ENCODE assay signal across 20 cellular contexts in genomic region chr9:27362447-27363210, GRCh38.
DNase-seq lines count a peak whose midpoint lies in the region; ATAC-seq and TF ChIP-seq lines count a peak whose summit lies in the region.
"Had no signal": no experiment of that assay in that cellular context is flagged by ENCODE, and none has a peak within 500 bp of the region (broad histone marks: within the 10 kb centered on the region; RNA-seq: fewer than 3 reads in every experiment).

No MANE protein-coding gene starts in this region.

- H4K20me1 ChIP-seq in smooth muscle cell (ENCODE audit: low read depth): no peaks in the 10 kb centered on the region

- H3K27me3 ChIP-seq in smooth muscle cell (ENCODE audit: low read depth) (no peaks in the 10 kb centered on the region), gastroesophageal sphincter (no peaks in the 10 kb centered on the region)
- H3K27me3 ChIP-seq: body of pancreas, testis had no signal

- peaks cover 31% of the 10 kb centered on the region for H3K4me1 ChIP-seq in smooth muscle cell (ENCODE audit: low read depth)
- H3K4me1 ChIP-seq in gastroesophageal sphincter: peaks cover 0 to 22% (median 14%) of the 10 kb centered on the region in 3 donors

- no peak overlapping the region for H3K9ac ChIP-seq in smooth muscle cell (ENCODE audit: low read depth)
- H3K9ac ChIP-seq: GM23248 had no signal

- H3K4me3 ChIP-seq in smooth muscle cell (no peak overlapping the region), gastroesophageal sphincter (no peak overlapping the region)
- H3K4me3 ChIP-seq: body of pancreas, GM23248, testis had no signal

- DNase-seq in HPDE6-E6E7 (ENCODE audit: extremely low spot score): peak; percentile 64
- DNase-seq in NCI-H69 (lab: John Stamatoyannopoulos, UW): peak; percentile 83
- no peak for DNase-seq in smooth muscle cell (lab: John Stamatoyannopoulos, UW; ENCODE audit: unreplicated experiment)
- DNase-seq in erythroblast (lab: John Stamatoyannopoulos, UW): no peak
- no peak for DNase-seq in AG08395 (ENCODE audit: low spot score)
- DNase-seq: activated CD4-positive, alpha-beta memory T cell treated with anti-CD3 and anti-CD28 coated beads for 36 hours; activated CD4-positive, CD25-positive, alpha-beta regulatory T cell; activated effector memory CD4-positive, alpha-beta T cell treated with Interleukin-2 at 50 U/mL for 16 hours; activated naive CD8-positive, alpha-beta T cell treated with anti-CD3 and anti-CD28 coated beads, Interleukin-2, amount 50 U/mL, for 24 hours; AML-193; body of pancreas; GM23248; NCI-H1092; NCI-H2081 treated with DMSO at 0.1 percent for 48 hours; NCI-H524 treated with DMSO at 0.1 percent for 48 hours; stimulated activated CD4-positive, alpha-beta T cell treated with anti-CD3 and anti-CD28 coated beads, Interleukin-2, amount 100 ng/mL, for 24 hours; testis had no signal

- H2AFZ ChIP-seq in smooth muscle cell (ENCODE audit: low read depth): peak overlapping the region; percentile 19
- H2AFZ ChIP-seq: GM23248 had no signal

- H3K27ac ChIP-seq in smooth muscle cell (ENCODE audit: low read depth): no peak overlapping the region
- H3K27ac ChIP-seq in gastroesophageal sphincter: no peak overlapping the region
- H3K27ac ChIP-seq: GM23248 had no signal

- H3K4me2 ChIP-seq in smooth muscle cell: peak overlapping the region; percentile 30

- H3F3A ChIP-seq in smooth muscle cell (ENCODE audit: low read depth): peaks cover 3% of the 10 kb centered on the region

- no peaks in the 10 kb centered on the region for H3K9me3 ChIP-seq in smooth muscle cell (replicated peaks; ENCODE audit: low read depth)
- H3K9me3 ChIP-seq in gastroesophageal sphincter: no peaks in the 10 kb centered on the region
- H3K9me3 ChIP-seq: body of pancreas, testis had no signal

- 76% methylated on average over 5 of the region's 5 CpGs for WGBS in smooth muscle cell (ENCODE audit: low lambda C conversion rate)
- WGBS in gastroesophageal sphincter (ENCODE audit: low coverage in 1 of 2), 2 donors: 64 to 71% methylated on average over 5 of the region's 5 CpGs

- TF ChIP-seq CTCF in smooth muscle cell (IDR thresholded peaks at IDR 0.05; ENCODE audit: borderline replicate concordance, insufficient read depth, poor library complexity, severe bottlenecking) (no peak), gastroesophageal sphincter (IDR thresholded peaks at IDR 0.05) (no peak)

- no peak for TF ChIP-seq EP300 in gastroesophageal sphincter (IDR thresholded peaks at IDR 0.05)

- peak; percentile 80 for ATAC-seq in esophagus mucosa
- ATAC-seq in gastroesophageal sphincter: no peak
- ATAC-seq: activated naive CD8-positive, alpha-beta T cell treated with anti-CD3 and anti-CD28 coated beads, Interleukin-2, amount 50 U/mL, for 24 hours; stimulated activated effector memory CD8-positive, alpha-beta T cell treated with anti-CD3 and anti-CD28 coated beads, Interleukin-12 subunit alpha, Interleukin-12 subunit beta, amount 100 ng/mL, for 72 hours had no signal

- H3K36me3 ChIP-seq in smooth muscle cell (ENCODE audit: low read depth) (no peaks in the 10 kb centered on the region), gastroesophageal sphincter (peaks cover 0 to 14% of the 10 kb centered on the region in 2 donors)

- H3K79me2 ChIP-seq in smooth muscle cell (ENCODE audit: low read depth): no peaks in the 10 kb centered on the region

- TF ChIP-seq POLR2A in erythroblast (IDR thresholded peaks at IDR 0.05; ENCODE audit: low read length) (no peak), gastroesophageal sphincter (IDR thresholded peaks at IDR 0.05) (no peak)

Comparison
In these comparisons a context has a peak if more than half of its experiments do, and no peak if none do; other contexts are left out.
1. DNase-seq: peak in HPDE6-E6E7 (single experiment) and NCI-H69 (single experiment); none in smooth muscle cell (single experiment), erythroblast (0 of 2) and AG08395 (single experiment).